ENCODE assay signal across 8 cellular contexts in the genomic region with DNA sequence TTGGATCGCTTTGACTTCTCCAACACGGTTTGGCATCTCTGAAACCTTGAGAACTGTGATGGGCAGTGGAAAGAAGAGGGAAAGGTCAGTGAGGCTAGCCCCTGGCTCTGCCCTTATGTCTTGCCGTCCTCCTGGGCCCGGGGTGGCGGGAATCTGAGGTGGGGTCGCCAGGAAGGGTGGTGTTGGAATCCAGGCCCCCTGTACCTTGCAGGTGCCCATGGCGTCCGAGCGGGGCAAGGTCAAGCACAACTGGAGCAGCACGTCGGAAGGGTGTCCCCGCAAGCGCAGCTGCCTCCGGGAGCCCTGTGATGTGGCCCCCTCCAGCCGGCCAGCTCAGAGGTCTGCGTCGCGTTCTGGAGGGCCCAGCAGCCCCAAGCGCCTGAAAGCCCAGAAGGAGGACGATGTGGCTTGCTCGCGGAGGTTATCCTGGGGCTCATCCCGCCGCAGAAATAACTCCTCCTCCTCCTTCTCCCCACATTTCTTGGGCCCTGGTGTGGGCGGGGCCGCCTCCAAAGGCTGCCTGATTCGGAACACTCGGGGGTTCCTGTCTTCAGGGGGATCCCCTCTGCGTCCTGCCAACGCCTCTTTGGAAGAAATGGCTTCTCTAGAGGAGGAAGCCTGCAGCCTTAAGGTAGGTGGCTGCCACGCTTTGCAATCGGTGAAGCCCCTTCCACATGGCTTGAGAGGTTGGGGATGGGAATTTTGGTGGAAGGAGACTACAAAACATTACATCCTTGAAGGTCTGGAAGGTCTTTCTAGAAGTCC. TPM values are rescaled to one million over a fixed set of nuclear protein-coding genes. Genes with fewer than 3 reads are reported as not detected.
DNase-seq lines count a peak whose midpoint lies in the region; ATAC-seq and TF ChIP-seq lines count a peak whose summit lies in the region.

No MANE protein-coding gene starts in this region.

- H3K4me3 Mint-ChIP-seq in CD14-positive monocyte: peak overlapping the region; percentile 95 to 97
- H3K4me3 Mint-ChIP-seq in HFFc6: peak overlapping the region; percentile 98
- peak overlapping the region; percentile 98 for H3K4me3 Mint-ChIP-seq in central memory CD8-positive, alpha-beta T cell

- H3K36me3 Mint-ChIP-seq in CD14-positive monocyte: peaks cover 32 to 42% of the 10 kb centered on the region in 2 donors
- peaks cover 59% of the 10 kb centered on the region for H3K36me3 Mint-ChIP-seq in HFFc6 (ENCODE audit: low read depth)
- peaks cover 23% of the 10 kb centered on the region for H3K36me3 Mint-ChIP-seq in central memory CD8-positive, alpha-beta T cell (ENCODE audit: insufficient read depth)

- intact Hi-C loops in CD14-positive monocyte (cut with micrococcal nuclease): loop anchor here in 1 of 2 donors (5.0 to 10.0 kb wide), 2 partner anchors 87 to 224 kb away; a partner anchor contains a TSS

- H3K4me1 Mint-ChIP-seq in CD14-positive monocyte: peaks cover 34% of the 10 kb centered on the region
- peaks cover 29% of the 10 kb centered on the region for H3K4me1 Mint-ChIP-seq in HFFc6 (ENCODE audit: low read depth)
- peaks cover 60% of the 10 kb centered on the region for H3K4me1 Mint-ChIP-seq in central memory CD8-positive, alpha-beta T cell

- ATAC-seq in central memory CD8-positive, alpha-beta T cell (replicated peaks; ENCODE audit: extremely low read depth, poor library complexity, severe bottlenecking): no peak
- ATAC-seq in GM18867 (IDR thresholded peaks at IDR 0.05; ENCODE audit: unreplicated experiment): no peak
- no peak for ATAC-seq in HG03460 (IDR thresholded peaks at IDR 0.05; ENCODE audit: unreplicated experiment)

- H3K27ac Mint-ChIP-seq in CD14-positive monocyte (peak overlapping the region; percentile 84 to 95 (median 92)), HFFc6 (peak overlapping the region; percentile 88)
- peak overlapping the region; percentile 92 for H3K27ac Mint-ChIP-seq in central memory CD8-positive, alpha-beta T cell (ENCODE audit: low read depth)

- H3K4me3 ChIP-seq in WI38 (ENCODE audit: low read depth, low read length): peak overlapping the region; percentile 85

- DNase-seq in CD14-positive monocyte (ENCODE audit: low spot score): peak; percentile 55
- no peak for DNase-seq in HFFc6
- DNase-seq in central memory CD8-positive, alpha-beta T cell (ENCODE audit: low spot score in 2 of 2): no peak
- peak; percentile 26 for DNase-seq in left kidney (ENCODE audit: low read depth, low spot score)
- peak in 2 of 3 donors; percentile 16 to 32 for DNase-seq in stimulated activated CD4-positive, alpha-beta T cell treated with anti-CD3 and anti-CD28 coated beads, TNF-alpha, amount 100 ng/mL, for 1 hour (ENCODE audit: low read depth in 3 of 3, low spot score in 1 of 3)

- H3K9me3 Mint-ChIP-seq in CD14-positive monocyte (peaks cover 11 to 39% (median 30%) of the 10 kb centered on the region in 7 donors), HFFc6 (peaks cover 33% of the 10 kb centered on the region)
- H3K9me3 Mint-ChIP-seq in central memory CD8-positive, alpha-beta T cell: peaks cover 5% of the 10 kb centered on the region

- H3K27me3 Mint-ChIP-seq in CD14-positive monocyte (ENCODE audit: low read depth in 3 of 3): no peaks in the 10 kb centered on the region
- peaks cover 5% of the 10 kb centered on the region for H3K27me3 Mint-ChIP-seq in HFFc6 (ENCODE audit: insufficient read depth)
- H3K27me3 Mint-ChIP-seq in central memory CD8-positive, alpha-beta T cell: no peaks in the 10 kb centered on the region

- TF ChIP-seq CTCF in CD14-positive monocyte (IDR thresholded peaks at IDR 0.05) (no peak), HFFc6 (IDR thresholded peaks at IDR 0.05) (no peak), WI38 (IDR thresholded peaks at IDR 0.05; ENCODE audit: low read depth, low read length) (no peak)

RNA-seq across cellular contexts. Expression of a gene that starts 0.9 kb away (rescaled TPM):
- 1 to 10 TPM; 6.0 TPM for polyA plus RNA-seq in CD14-positive monocyte
- total RNA-seq in HFFc6 (2021; fragmentation: NEBNext Ultra II Directional; extraction: Animal tissue kit (Norgen Biotek cat#: 25700)): 10 to 100 TPM; 29.6 to 33.4 (median 30.7) TPM

RNA-seq across cellular contexts. Expression of a gene that starts 43.6 kb away (rescaled TPM):
- polyA plus RNA-seq in CD14-positive monocyte: 1 to 10 TPM; 2.3 to 7.0 TPM
- total RNA-seq in HFFc6 (2021; fragmentation: NEBNext Ultra II Directional; extraction: Animal tissue kit (Norgen Biotek cat#: 25700)): under 1 TPM in 2 of 6 experiments, not detected in 4; 0.21 to 0.41 TPM

Comparison
In these comparisons a context has a peak if more than half of its experiments do, and no peak if none do; other contexts are left out.
1. DNase-seq: peak in CD14-positive monocyte (single experiment), left kidney (single experiment) and stimulated activated CD4-positive, alpha-beta T cell treated with anti-CD3 and anti-CD28 coated beads, TNF-alpha, amount 100 ng/mL, for 1 hour (2 of 3); none in HFFc6 (single experiment) and central memory CD8-positive, alpha-beta T cell (0 of 2).
2. Peak in every context shown above with its lines, with median percentiles within 50 percentile points of each other: H3K27ac Mint-ChIP-seq and H3K4me3 Mint-ChIP-seq.